In the genomic region with DNA sequence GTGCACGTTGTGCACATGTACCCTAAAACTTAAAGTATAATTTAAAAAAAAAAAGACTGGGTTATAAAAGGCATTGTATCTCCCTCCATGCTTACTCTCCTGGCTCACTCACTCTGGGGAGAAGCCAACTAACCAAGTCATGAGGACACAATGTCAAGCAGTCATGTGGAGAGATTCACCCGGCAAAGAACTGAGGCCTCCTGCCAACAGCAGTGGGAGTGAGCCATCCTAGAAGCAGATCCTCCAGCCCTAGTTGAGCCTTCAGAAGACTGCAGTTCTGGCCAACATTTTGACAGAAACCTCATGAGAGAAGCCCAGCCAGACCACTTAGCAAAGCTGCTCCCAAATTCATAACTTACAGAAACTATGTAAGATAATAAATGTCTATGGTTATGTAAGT, we compare ENCODE assay signal across 19 cellular contexts.
"Had no signal": no experiment of that assay in that cellular context is flagged by ENCODE, and none has a peak within 500 bp of the region (broad histone marks: within the 10 kb centered on the region; RNA-seq: fewer than 3 reads in every experiment).

No MANE protein-coding gene starts in this region.

- H3K4me1 Mint-ChIP-seq: activated naive CD8-positive, alpha-beta T cell treated with anti-CD3 and anti-CD28 coated beads for 36 hours; activated T-helper 17 cell treated with anti-CD3 and anti-CD28 coated beads, Interleukin-2, amount 50 U/mL, for 72 hours; immature natural killer cell; memory B cell; naive thymus-derived CD4-positive, alpha-beta T cell; neural progenitor cell had no signal

- DNase-seq: activated naive CD8-positive, alpha-beta T cell treated with anti-CD3 and anti-CD28 coated beads for 36 hours; activated T-cell treated with anti-CD3 and anti-CD28 coated beads, Interleukin-2, amount 50 U/mL, for 24 hours; amniotic stem cell; glutamatergic neuron; immature natural killer cell; naive thymus-derived CD4-positive, alpha-beta T cell; retina; stimulated activated CD4-positive, alpha-beta T cell treated with anti-CD3 and anti-CD28 coated beads, Interleukin-4, amount 100 ng/mL, for 24 hours; stimulated activated naive CD4-positive, alpha-beta T cell treated with Interleukin-2 at 50 U/mL for 16 hours; T-helper 9 cell; upper lobe of right lung had no signal

- H3K79me2 ChIP-seq: hepatocyte had no signal

- H3K4me2 ChIP-seq: hepatocyte, neural progenitor cell had no signal

- H3K4me3 Mint-ChIP-seq: activated naive CD8-positive, alpha-beta T cell treated with anti-CD3 and anti-CD28 coated beads for 36 hours; activated T-cell treated with anti-CD3 and anti-CD28 coated beads, Interleukin-2, amount 50 U/mL, for 24 hours; activated T-helper 17 cell treated with anti-CD3 and anti-CD28 coated beads, Interleukin-2, amount 50 U/mL, for 72 hours; immature natural killer cell; memory B cell; naive thymus-derived CD4-positive, alpha-beta T cell; neural progenitor cell; WTC11 had no signal

- H3K27me3 ChIP-seq: breast epithelium, hepatocyte, neural progenitor cell, upper lobe of right lung had no signal

- H3K9ac ChIP-seq: neural progenitor cell had no signal

- H3K4me1 ChIP-seq: breast epithelium, neural progenitor cell, upper lobe of right lung had no signal

- H3K9me3 ChIP-seq: breast epithelium, upper lobe of right lung had no signal

- H3K27ac ChIP-seq: breast epithelium, epithelial cell of prostate, hepatocyte, neural progenitor cell, upper lobe of right lung had no signal

- H3K27me3 Mint-ChIP-seq: activated naive CD8-positive, alpha-beta T cell treated with anti-CD3 and anti-CD28 coated beads for 36 hours; activated T-cell treated with anti-CD3 and anti-CD28 coated beads, Interleukin-2, amount 50 U/mL, for 24 hours; activated T-helper 17 cell treated with anti-CD3 and anti-CD28 coated beads, Interleukin-2, amount 50 U/mL, for 72 hours; memory B cell; naive thymus-derived CD4-positive, alpha-beta T cell had no signal

- H3K27ac Mint-ChIP-seq: activated naive CD8-positive, alpha-beta T cell treated with anti-CD3 and anti-CD28 coated beads for 36 hours; activated T-cell treated with anti-CD3 and anti-CD28 coated beads, Interleukin-2, amount 50 U/mL, for 24 hours; activated T-helper 17 cell treated with anti-CD3 and anti-CD28 coated beads, Interleukin-2, amount 50 U/mL, for 72 hours; immature natural killer cell; memory B cell; naive thymus-derived CD4-positive, alpha-beta T cell; neural progenitor cell; progenitor cell of endocrine pancreas; WTC11 had no signal

- H3K4me3 ChIP-seq: breast epithelium, hepatocyte, neural progenitor cell, upper lobe of right lung had no signal

- ATAC-seq: activated T-helper 17 cell treated with anti-CD3 and anti-CD28 coated beads, Interleukin-2, amount 50 U/mL, for 72 hours; naive thymus-derived CD4-positive, alpha-beta T cell; upper lobe of right lung; WTC11 had no signal

- H3K36me3 ChIP-seq: breast epithelium, neural progenitor cell, upper lobe of right lung had no signal

- H3K36me3 Mint-ChIP-seq: activated naive CD8-positive, alpha-beta T cell treated with anti-CD3 and anti-CD28 coated beads for 36 hours; immature natural killer cell; memory B cell; naive thymus-derived CD4-positive, alpha-beta T cell; neural progenitor cell; WTC11 had no signal
